33 cellular contexts compared by ENCODE assay signal in the genomic region with DNA sequence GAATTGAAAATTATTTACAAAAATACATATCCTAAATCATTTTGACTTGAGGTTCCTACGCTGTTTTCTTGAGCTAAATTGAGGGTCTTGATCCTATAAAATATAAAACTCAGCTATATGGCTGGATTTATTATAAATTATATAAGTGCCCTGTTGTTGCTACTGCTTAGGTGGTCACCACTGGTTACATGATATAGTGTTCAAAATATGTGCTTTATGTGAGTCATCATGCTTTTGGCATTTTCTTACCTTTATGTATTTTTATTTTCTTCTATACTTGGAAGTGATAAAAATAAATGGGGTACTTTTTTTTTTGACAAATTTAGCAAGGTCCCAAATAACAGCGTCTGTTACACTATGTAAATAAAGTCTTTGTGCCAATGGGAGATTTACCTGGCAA. TPM values are rescaled to one million over a fixed set of nuclear protein-coding genes. Genes with fewer than 3 reads are reported as not detected.
"Had no signal": no experiment of that assay in that cellular context is flagged by ENCODE, and none has a peak within 500 bp of the region (broad histone marks: within the 10 kb centered on the region; RNA-seq: fewer than 3 reads in every experiment).

No MANE protein-coding gene starts in this region.

- DNase-seq: activated CD4-positive, alpha-beta T cell treated with anti-CD3 and anti-CD28 coated beads for 4 hours; activated CD4-positive, alpha-beta T cell treated with anti-CD3 and anti-CD28 coated beads, Interleukin-2, amount 50 U/mL, for 48 hours; activated CD8-positive, alpha-beta memory T cell treated with anti-CD3 and anti-CD28 coated beads, Interleukin-2, amount 50 U/mL, for 4 hours; activated effector memory CD4-positive, alpha-beta T cell treated with anti-CD3 and anti-CD28 coated beads, Interleukin-2, amount 50 U/mL, for 16 hours; activated naive CD4-positive, alpha-beta T cell treated with anti-CD3 and anti-CD28 coated beads for 36 hours; activated T-cell treated with anti-CD3 and anti-CD28 coated beads, Interleukin-2, amount 50 U/mL, for 1 hour; amniotic stem cell; brain microvascular endothelial cell; central memory CD4-positive, alpha-beta T cell; endodermal cell; foreskin melanocyte; left lung; lower lobe of right lung; mesendoderm; natural killer cell; occipital lobe; psoas muscle; stimulated activated CD4-positive, alpha-beta T cell treated with anti-CD3 and anti-CD28 coated beads, Interleukin-1b, Interleukin-23, amount 100 ng/mL, for 48 hours; stimulated activated CD4-positive, alpha-beta T cell treated with anti-CD3 and anti-CD28 coated beads, Interleukin-4, amount 100 ng/mL, for 4 hours; stimulated activated CD8-positive, alpha-beta memory T cell treated with anti-CD3 and anti-CD28 coated beads, Interleukin-4, amount 100 ng/mL, for 48 hours; stomach; tibial artery; upper lobe of right lung had no signal

- H3K4me1 ChIP-seq: esophagus muscularis mucosa, lower lobe of right lung, parathyroid adenoma, psoas muscle, right atrium auricular region, stomach, tibial artery, upper lobe of right lung had no signal

- H3K79me2 ChIP-seq: parathyroid adenoma had no signal

- H3K9ac ChIP-seq: neural progenitor cell, parathyroid adenoma had no signal

- H3K27me3 Mint-ChIP-seq: dendritic cell treated with granulocyte-macrophage colony-stimulating factor and Interleukin-4, amounts not matched to agents 40 ng/mL and 50 ng/mL, for 4 days; stimulated activated memory B cell treated with anti-CD40 and anti-IgM and Interleukin-4, amounts not matched to agents 10 μg/mL and 1 μg/mL and 100 μg/mL, for 72 hours had no signal

- H3K9me3 ChIP-seq: esophagus muscularis mucosa, left lung, lower lobe of right lung, psoas muscle, right atrium auricular region, stomach, tibial artery, upper lobe of right lung had no signal

- H3K27ac Mint-ChIP-seq: activated naive CD4-positive, alpha-beta T cell treated with anti-CD3 and anti-CD28 coated beads for 36 hours; activated T-helper 1 cell treated with anti-CD3 and anti-CD28 coated beads, Interleukin-12 subunit alpha, Interleukin-12 subunit beta, Interleukin-2, Interleukin-4 antibody, amounts not matched to agents 30 ng/mL and 10 ng/mL and 1 ng/mL, durations not matched to agents 14 hours and 24 hours and 36 hours; dendritic cell treated with granulocyte-macrophage colony-stimulating factor and Interleukin-4, amounts not matched to agents 40 ng/mL and 50 ng/mL, for 4 days; endodermal cell; natural killer cell; neural progenitor cell; stimulated activated memory B cell treated with anti-CD40 and anti-IgM and Interleukin-4, amounts not matched to agents 10 μg/mL and 1 μg/mL and 100 μg/mL, for 72 hours had no signal

- H3K4me3 ChIP-seq: esophagus muscularis mucosa, left lung, lower lobe of right lung, neural progenitor cell, psoas muscle, right atrium auricular region, smooth muscle cell, stomach, tibial artery, upper lobe of right lung had no signal

- H3K9me3 Mint-ChIP-seq: activated naive CD4-positive, alpha-beta T cell treated with anti-CD3 and anti-CD28 coated beads for 36 hours; dendritic cell treated with granulocyte-macrophage colony-stimulating factor and Interleukin-4, amounts not matched to agents 40 ng/mL and 50 ng/mL, for 4 days; endodermal cell; natural killer cell; neural progenitor cell; stimulated activated memory B cell treated with anti-CD40 and anti-IgM and Interleukin-4, amounts not matched to agents 10 μg/mL and 1 μg/mL and 100 μg/mL, for 72 hours had no signal

- H3K27ac ChIP-seq: brain microvascular endothelial cell, esophagus muscularis mucosa, left lung, lower lobe of right lung, neural progenitor cell, parathyroid adenoma, psoas muscle, right atrium auricular region, stomach, tibial artery, upper lobe of right lung, VCaP had no signal

- H3K27me3 ChIP-seq: brain microvascular endothelial cell, esophagus muscularis mucosa, left lung, neural progenitor cell, right atrium auricular region, stomach, tibial artery, upper lobe of right lung had no signal

- H2AFZ ChIP-seq: neural progenitor cell, parathyroid adenoma had no signal

- H3K4me3 Mint-ChIP-seq: activated naive CD4-positive, alpha-beta T cell treated with anti-CD3 and anti-CD28 coated beads for 36 hours; activated T-helper 1 cell treated with anti-CD3 and anti-CD28 coated beads, Interleukin-12 subunit alpha, Interleukin-12 subunit beta, Interleukin-2, Interleukin-4 antibody, amounts not matched to agents 30 ng/mL and 10 ng/mL and 1 ng/mL, durations not matched to agents 14 hours and 24 hours and 36 hours; dendritic cell treated with granulocyte-macrophage colony-stimulating factor and Interleukin-4, amounts not matched to agents 40 ng/mL and 50 ng/mL, for 4 days; endodermal cell; natural killer cell; neural progenitor cell; stimulated activated memory B cell treated with anti-CD40 and anti-IgM and Interleukin-4, amounts not matched to agents 10 μg/mL and 1 μg/mL and 100 μg/mL, for 72 hours had no signal

- H3K36me3 Mint-ChIP-seq: natural killer cell; neural progenitor cell; stimulated activated memory B cell treated with anti-CD40 and anti-IgM and Interleukin-4, amounts not matched to agents 10 μg/mL and 1 μg/mL and 100 μg/mL, for 72 hours had no signal

- H3K4me2 ChIP-seq: neural progenitor cell, smooth muscle cell had no signal

- ATAC-seq: left lung; lower lobe of right lung; natural killer cell; psoas muscle; stimulated activated memory B cell treated with anti-CD40 and anti-IgM and Interleukin-4, amounts not matched to agents 10 μg/mL and 1 μg/mL and 100 μg/mL, for 72 hours; upper lobe of right lung had no signal

- H3K36me3 ChIP-seq: brain microvascular endothelial cell, esophagus muscularis mucosa, left lung, lower lobe of right lung, neural progenitor cell, right atrium auricular region, stomach, tibial artery, upper lobe of right lung had no signal

RNA-seq across cellular contexts. Expression of a gene that starts 31.1 kb away (rescaled TPM):
- total RNA-seq: glomerular endothelial cell had no signal
- polyA plus RNA-seq: smooth muscle cell had no signal
